ENCODE assay signal across 1 cellular context in the genomic region with DNA sequence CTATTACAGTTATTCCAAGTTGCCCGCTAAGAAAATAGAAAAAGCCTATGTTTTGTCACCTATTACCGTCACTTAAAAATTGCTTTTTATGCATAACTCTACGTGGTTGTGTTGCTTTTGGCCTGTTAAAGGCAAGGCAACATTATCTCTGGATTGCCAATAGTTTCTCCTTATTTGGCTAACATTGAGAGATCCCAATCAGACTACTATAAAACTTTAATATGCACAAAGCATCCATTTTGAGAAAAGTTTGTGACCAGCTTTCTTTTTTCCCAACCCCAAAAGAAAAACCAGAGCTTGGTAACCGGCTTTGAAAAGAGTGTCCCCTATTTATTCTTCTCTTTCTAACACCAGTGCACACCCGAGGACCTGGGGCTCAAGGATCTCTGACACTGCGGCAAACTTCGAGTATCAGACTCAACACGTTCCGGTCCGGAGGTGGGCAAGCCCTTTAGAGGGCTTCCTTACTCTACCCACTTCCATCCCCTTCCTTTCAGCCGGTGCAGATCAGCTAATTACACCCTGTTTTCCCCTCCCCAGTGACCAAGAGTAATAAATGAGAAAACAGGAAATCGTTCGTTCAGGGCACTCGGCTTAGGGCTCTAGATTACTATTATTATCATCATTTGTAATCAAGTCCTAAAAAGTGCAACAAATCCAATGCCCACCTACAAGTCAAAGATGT.
TF ChIP-seq lines count a peak whose summit lies in the region.

No MANE protein-coding gene starts in this region.

TF ChIP-seq in HEK293, 187 proteins besides CTCF, POLR2A, EP300 and RAD21 (continued from another document):
- TF ChIP-seq ZNF513 (tag by site-specific recombination; IDR thresholded peaks at IDR 0.05): no peak
- TF ChIP-seq ZNF175 (tag by site-specific recombination; IDR thresholded peaks at IDR 0.05): no peak
- no peak for TF ChIP-seq ZNF146 (tag by site-specific recombination; IDR thresholded peaks at IDR 0.05)
- no peak for TF ChIP-seq ZNF544 (tag by site-specific recombination; IDR thresholded peaks at IDR 0.05)
- no peak for TF ChIP-seq ZNF157 (tag by site-specific recombination; IDR thresholded peaks at IDR 0.05)
- TF ChIP-seq ZNF174 (tag by site-specific recombination; IDR thresholded peaks at IDR 0.05): no peak
- TF ChIP-seq, protein P1, sequence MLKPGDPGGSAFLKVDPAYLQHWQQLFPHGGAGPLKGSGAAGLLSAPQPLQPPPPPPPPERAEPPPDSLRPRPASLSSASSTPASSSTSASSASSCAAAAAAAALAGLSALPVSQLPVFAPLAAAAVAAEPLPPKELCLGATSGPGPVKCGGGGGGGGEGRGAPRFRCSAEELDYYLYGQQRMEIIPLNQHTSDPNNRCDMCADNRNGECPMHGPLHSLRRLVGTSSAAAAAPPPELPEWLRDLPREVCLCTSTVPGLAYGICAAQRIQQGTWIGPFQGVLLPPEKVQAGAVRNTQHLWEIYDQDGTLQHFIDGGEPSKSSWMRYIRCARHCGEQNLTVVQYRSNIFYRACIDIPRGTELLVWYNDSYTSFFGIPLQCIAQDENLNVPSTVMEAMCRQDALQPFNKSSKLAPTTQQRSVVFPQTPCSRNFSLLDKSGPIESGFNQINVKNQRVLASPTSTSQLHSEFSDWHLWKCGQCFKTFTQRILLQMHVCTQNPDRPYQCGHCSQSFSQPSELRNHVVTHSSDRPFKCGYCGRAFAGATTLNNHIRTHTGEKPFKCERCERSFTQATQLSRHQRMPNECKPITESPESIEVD (tag by site-specific recombination; IDR thresholded peaks at IDR 0.05): peak; percentile 41
- TF ChIP-seq GLIS2 (tag by site-specific recombination; IDR thresholded peaks at IDR 0.05): no peak
